Comparison of ENCODE assay signal across 15 cellular contexts in genomic region chr13:111118898-111119607, GRCh38.
"Had no signal": no experiment of that assay in that cellular context is flagged by ENCODE, and none has a peak within 500 bp of the region (broad histone marks: within the 10 kb centered on the region; RNA-seq: fewer than 3 reads in every experiment).

No MANE protein-coding gene starts in this region.

- H3K36me3 Mint-ChIP-seq: stimulated activated naive B cell treated with anti-CD40 and anti-IgM and Interleukin-4, amounts not matched to agents 10 μg/mL and 1 μg/mL and 100 μg/mL, for 72 hours; WTC11 had no signal

- H3K27ac Mint-ChIP-seq: activated CD4-positive, alpha-beta memory T cell treated with anti-CD3 and anti-CD28 coated beads for 36 hours; activated naive CD4-positive, alpha-beta T cell treated with anti-CD3 and anti-CD28 coated beads, Interleukin-2, amount 50 U/mL, for 72 hours; activated T-helper 1 cell treated with anti-CD3 and anti-CD28 coated beads, Interleukin-12 subunit alpha, Interleukin-12 subunit beta, Interleukin-2, Interleukin-4 antibody, amounts not matched to agents 30 ng/mL and 10 ng/mL and 1 ng/mL, durations not matched to agents 14 hours and 24 hours and 36 hours; naive B cell; stimulated activated naive B cell treated with anti-CD40 and anti-IgM and Interleukin-4, amounts not matched to agents 10 μg/mL and 1 μg/mL and 100 μg/mL, for 72 hours; WTC11 had no signal

- H3K4me3 ChIP-seq: cardiac muscle cell, mucosa of descending colon, pancreas, sigmoid colon had no signal

- ATAC-seq: activated naive CD4-positive, alpha-beta T cell treated with anti-CD3 and anti-CD28 coated beads, Interleukin-2, amount 50 U/mL, for 72 hours; mucosa of descending colon; pancreas; stimulated activated naive B cell treated with anti-CD40 and anti-IgM and Interleukin-4, amounts not matched to agents 10 μg/mL and 1 μg/mL and 100 μg/mL, for 72 hours; WTC11 had no signal

- H3K9me3 Mint-ChIP-seq: activated CD4-positive, alpha-beta memory T cell treated with anti-CD3 and anti-CD28 coated beads for 36 hours; activated naive CD4-positive, alpha-beta T cell treated with anti-CD3 and anti-CD28 coated beads, Interleukin-2, amount 50 U/mL, for 72 hours; activated T-helper 1 cell treated with anti-CD3 and anti-CD28 coated beads, Interleukin-12 subunit alpha, Interleukin-12 subunit beta, Interleukin-2, Interleukin-4 antibody, amounts not matched to agents 30 ng/mL and 10 ng/mL and 1 ng/mL, durations not matched to agents 14 hours and 24 hours and 36 hours; naive B cell; stimulated activated naive B cell treated with anti-CD40 and anti-IgM and Interleukin-4, amounts not matched to agents 10 μg/mL and 1 μg/mL and 100 μg/mL, for 72 hours; WTC11 had no signal

- H3K27ac ChIP-seq: cardiac muscle cell, pancreas, sigmoid colon had no signal

- H3K36me3 ChIP-seq: cardiac muscle cell, pancreas, sigmoid colon had no signal

- H3K9me3 ChIP-seq: mucosa of descending colon, pancreas, sigmoid colon had no signal

- DNase-seq: activated CD4-positive, alpha-beta memory T cell treated with anti-CD3 and anti-CD28 coated beads for 36 hours; activated CD4-positive, alpha-beta T cell treated with anti-CD3 and anti-CD28 coated beads for 4 hours; activated gamma-delta T cell treated with Interleukin-2 at 50 U/mL for 16 hours; activated T-cell treated with anti-CD3 and anti-CD28 coated beads for 4 hours; dorsolateral prefrontal cortex; hypothalamus; mucosa of descending colon; naive B cell; pancreas; sigmoid colon; stimulated activated naive B cell treated with anti-CD40 and anti-IgM and Interleukin-4, amounts not matched to agents 10 μg/mL and 1 μg/mL and 100 μg/mL, for 72 hours had no signal

- H3K4me3 Mint-ChIP-seq: activated CD4-positive, alpha-beta memory T cell treated with anti-CD3 and anti-CD28 coated beads for 36 hours; activated T-helper 1 cell treated with anti-CD3 and anti-CD28 coated beads, Interleukin-12 subunit alpha, Interleukin-12 subunit beta, Interleukin-2, Interleukin-4 antibody, amounts not matched to agents 30 ng/mL and 10 ng/mL and 1 ng/mL, durations not matched to agents 14 hours and 24 hours and 36 hours; stimulated activated naive B cell treated with anti-CD40 and anti-IgM and Interleukin-4, amounts not matched to agents 10 μg/mL and 1 μg/mL and 100 μg/mL, for 72 hours; WTC11 had no signal
